15 cellular contexts compared by ENCODE assay signal in genomic region chr6:17940151-17940791, GRCh38. TPM values are rescaled to one million over a fixed set of nuclear protein-coding genes. Genes with fewer than 3 reads are reported as not detected.
DNase-seq lines count a peak whose midpoint lies in the region; FAIRE-seq and TF ChIP-seq lines count a peak whose summit lies in the region.
"Had no signal": no experiment of that assay in that cellular context is flagged by ENCODE, and none has a peak within 500 bp of the region (broad histone marks: within the 10 kb centered on the region; RNA-seq: fewer than 3 reads in every experiment).

No MANE protein-coding gene starts in this region.

- no peak overlapping the region for H4K5ac ChIP-seq in mesendoderm (ENCODE audit: low read length)

- no peak overlapping the region for H3K18ac ChIP-seq in mesendoderm (ENCODE audit: low read length)

- H3K4me3 ChIP-seq in HUES6 (ENCODE audit: low read depth, low read length) (peak overlapping the region; percentile 49), mesendoderm (ENCODE audit: low read length) (no peak overlapping the region)
- H3K4me3 ChIP-seq: A549, SJCRH30 had no signal

- H3K36me3 ChIP-seq in ES-I3 (ENCODE audit: insufficient read depth, low read length): no peaks in the 10 kb centered on the region
- H3K36me3 ChIP-seq in HUES6 (ENCODE audit: control insufficient read depth, insufficient read depth, low read length): no peaks in the 10 kb centered on the region
- H3K36me3 ChIP-seq in mesendoderm (ENCODE audit: control insufficient read depth, insufficient read depth, low read length): no peaks in the 10 kb centered on the region
- H3K36me3 ChIP-seq: SJCRH30 had no signal

- H3K4me2 ChIP-seq in mesendoderm (ENCODE audit: low read length): peak overlapping the region; percentile 26
- H3K4me2 ChIP-seq: A549 had no signal

- H3K9me3 ChIP-seq in ES-I3 (ENCODE audit: control insufficient read depth, insufficient read depth, low read length) (no peaks in the 10 kb centered on the region), HUES6 (ENCODE audit: control insufficient read depth, insufficient read depth, low read depth, low read length) (no peaks in the 10 kb centered on the region)
- H3K9me3 ChIP-seq: A549, SJCRH30 had no signal

- peaks cover 2% of the 10 kb centered on the region for H3K79me2 ChIP-seq in mesendoderm (ENCODE audit: control insufficient read depth, insufficient read depth, low read length)

- no peak for TF ChIP-seq CTCF in endothelial cell (IDR thresholded peaks at IDR 0.05; ENCODE audit: unreplicated experiment)

- peaks cover 2% of the 10 kb centered on the region for H3K27me3 Mint-ChIP-seq in endothelial cell (ENCODE audit: unreplicated experiment)

- H3K23ac ChIP-seq in mesendoderm (ENCODE audit: low read length): no peak overlapping the region

- H3K9me3 Mint-ChIP-seq in endothelial cell (ENCODE audit: unreplicated experiment): no peaks in the 10 kb centered on the region

- no peak for FAIRE-seq in frontal cortex (lab: Jason Lieb, UNC)
- FAIRE-seq: A549 had no signal

- H3K4ac ChIP-seq in mesendoderm (ENCODE audit: low read depth, low read length): no peak overlapping the region

- no CpG with 5 or more reads among the region's 6 CpGs for WGBS in mesendoderm (ENCODE audit: extremely low coverage, insufficient coverage, low lambda C conversion rate)

- H3K4me1 ChIP-seq in ES-I3 (ENCODE audit: insufficient read depth, low read length): peaks cover 21% of the 10 kb centered on the region
- H3K4me1 ChIP-seq in HUES6 (ENCODE audit: control insufficient read depth, insufficient read depth, low read length): peaks cover 18% of the 10 kb centered on the region
- H3K4me1 ChIP-seq in mesendoderm (ENCODE audit: control insufficient read depth, low read depth, low read length): peaks cover 2% of the 10 kb centered on the region
- H3K4me1 ChIP-seq: SJCRH30 had no signal

- H3K27me3 ChIP-seq in HUES6 (ENCODE audit: control insufficient read depth, insufficient read depth, low read length) (no peaks in the 10 kb centered on the region), mesendoderm (ENCODE audit: insufficient read depth, low read length, poor library complexity) (no peaks in the 10 kb centered on the region)
- H3K27me3 ChIP-seq: SJCRH30 had no signal

- peaks cover 1% of the 10 kb centered on the region for H3K79me1 ChIP-seq in mesendoderm (ENCODE audit: low read length)

- peaks cover 38% of the 10 kb centered on the region for H3K4me1 Mint-ChIP-seq in endothelial cell (ENCODE audit: unreplicated experiment)

- peak overlapping the region; percentile 10 for H3K4me3 Mint-ChIP-seq in endothelial cell (ENCODE audit: unreplicated experiment)

- H4K8ac ChIP-seq in mesendoderm (ENCODE audit: low read depth, low read length): no peak overlapping the region

- no peak overlapping the region for H2BK15ac ChIP-seq in mesendoderm (replicated peaks; ENCODE audit: low read depth)

- H2AK5ac ChIP-seq in mesendoderm (ENCODE audit: low read length): no peak overlapping the region

- H2BK120ac ChIP-seq in mesendoderm (ENCODE audit: low read depth, low read length): no peak overlapping the region

- H2BK5ac ChIP-seq in mesendoderm (ENCODE audit: low read length): no peak overlapping the region

- H3K27ac ChIP-seq in HUES6 (ENCODE audit: low read depth, low read length) (no peak overlapping the region), mesendoderm (ENCODE audit: low read depth, low read length) (no peak overlapping the region)
- H3K27ac ChIP-seq: A549, SJCRH30 had no signal

- H3K9ac ChIP-seq in ES-I3 (ENCODE audit: low read depth, low read length): peak overlapping the region; percentile 4; the same call in 1 of the 2 replicates
- no peak overlapping the region for H3K9ac ChIP-seq in HUES6 (ENCODE audit: low read length)
- no peak overlapping the region for H3K9ac ChIP-seq in mesendoderm (ENCODE audit: low read length)

- peaks cover 11% of the 10 kb centered on the region for H3K36me3 Mint-ChIP-seq in endothelial cell (ENCODE audit: low read depth, unreplicated experiment)

- DNase-seq in endothelial cell (ENCODE audit: low spot score) (no peak), mesendoderm (peak; percentile 40), NCI-H510A (lab: John Stamatoyannopoulos, UW) (no peak), iPS-NIHi11 (ENCODE audit: low spot score) (no peak), frontal cortex (ENCODE audit: low spot score in 2 of 2) (no peak), NCI-H446 (lab: John Stamatoyannopoulos, UW) (no peak)
- DNase-seq: GOT3, IMR-90, NCI-H187 treated with DMSO at 0.1 percent for 48 hours, NCI-H446 treated with DMSO at 0.1 percent for 48 hours, RPMI8226, SJCRH30 had no signal

- H3K56ac ChIP-seq in mesendoderm (ENCODE audit: low read length): no peak overlapping the region

- peak overlapping the region; percentile 82 for H3K27ac Mint-ChIP-seq in endothelial cell (ENCODE audit: unreplicated experiment)

RNA-seq across cellular contexts. Expression of gene KIF13A, which starts 47.2 kb away (rescaled TPM):
- total RNA-seq in endothelial cell (ENCODE audit: unreplicated experiment) (139 TPM), frontal cortex (16.3 TPM)
- polyA plus RNA-seq in mesendoderm (2013, experiment 1 of 2): 16.8 TPM
- polyA plus RNA-seq in mesendoderm (2013, experiment 2 of 2): 16.8 TPM
